Comparison of ENCODE assay signal across 13 cellular contexts in the genomic region with DNA sequence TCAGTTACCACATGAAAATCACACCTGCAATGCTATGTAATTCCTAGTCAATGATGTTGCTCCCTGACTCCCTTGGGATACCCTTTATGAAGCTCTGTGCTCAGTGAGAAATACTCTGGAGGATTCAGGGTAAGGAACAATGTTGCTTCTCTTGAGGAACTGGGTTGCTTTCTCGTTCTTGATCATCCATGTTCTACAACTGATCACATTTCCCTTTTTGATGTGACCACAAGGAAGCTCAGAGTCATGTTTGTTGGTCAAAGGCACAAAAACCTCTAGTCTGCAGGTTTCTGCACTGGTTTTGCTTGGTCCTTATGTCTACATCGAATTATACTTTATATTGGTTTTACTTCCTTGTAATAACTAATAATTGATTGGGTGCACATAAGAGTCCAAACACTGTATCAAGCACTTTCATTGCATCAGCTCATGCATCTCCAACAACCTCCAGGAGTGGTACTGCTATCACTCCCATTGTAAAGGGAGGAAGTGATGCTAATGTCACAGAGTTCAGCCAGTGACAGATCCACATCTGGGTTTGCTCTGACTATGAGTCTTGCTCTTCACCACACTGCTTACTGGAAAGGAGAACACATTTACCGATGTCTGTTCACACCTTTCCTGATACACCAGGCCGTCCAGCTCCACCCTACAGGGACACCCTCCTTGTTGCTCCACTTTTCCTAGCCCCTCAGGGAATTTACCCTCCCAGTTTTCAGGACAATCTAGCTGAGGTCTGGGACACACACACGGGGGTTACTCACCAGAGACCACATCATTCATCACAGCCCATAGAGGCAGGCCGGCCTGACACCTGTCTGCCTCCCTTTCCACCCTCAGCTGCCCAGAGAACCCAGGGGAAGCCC. TPM values are rescaled to one million over a fixed set of nuclear protein-coding genes. Genes with fewer than 3 reads are reported as not detected.
DNase-seq lines count a peak whose midpoint lies in the region; ATAC-seq and TF ChIP-seq lines count a peak whose summit lies in the region.
"Had no signal": no experiment of that assay in that cellular context is flagged by ENCODE, and none has a peak within 500 bp of the region (broad histone marks: within the 10 kb centered on the region; RNA-seq: fewer than 3 reads in every experiment).

No MANE protein-coding gene starts in this region.

- no peaks in the 10 kb centered on the region for H3K9me3 ChIP-seq in BLaER1 treated with 17β-estradiol and CSF1 and Interleukin-3, amounts not matched to agents 10 nM and 100 nM (replicated peaks in 1 of 11)
- no peaks in the 10 kb centered on the region for H3K9me3 ChIP-seq in effector memory CD4-positive, alpha-beta T cell (ENCODE audit: control insufficient read depth, low read length)
- H3K9me3 ChIP-seq in testis, result no peaks in the 10 kb centered on the region
- H3K9me3 ChIP-seq: SJCRH30 had no signal

- TF ChIP-seq CTCF in testis (IDR thresholded peaks at IDR 0.05), result no peak

- no peaks in the 10 kb centered on the region for H3K27me3 Mint-ChIP-seq in activated naive CD8-positive, alpha-beta T cell treated with anti-CD3 and anti-CD28 coated beads, Interleukin-2, amount 50 U/mL, for 24 hours

- peaks cover 5% of the 10 kb centered on the region for H3K9me3 Mint-ChIP-seq in activated naive CD8-positive, alpha-beta T cell treated with anti-CD3 and anti-CD28 coated beads, Interleukin-2, amount 50 U/mL, for 24 hours
- H3K9me3 Mint-ChIP-seq: activated T-helper 2 cell treated with anti-CD3 and anti-CD28 coated beads, Interferon-gamma antibody, Interleukin-2, Interleukin-4, amounts not matched to agents 10 μg/mL and 5 μg/mL and 100 μg/mL, durations not matched to agents 14 hours and 24 hours and 36 hours had no signal

- intact Hi-C loops in testis (cut with DNase I; ENCODE audit: low total_unique reads), result no loop called here

- peak overlapping the region in 1 of 11 experiments; percentile 17; a peak in 1 of 22 replicates for H3K9ac ChIP-seq in BLaER1 treated with 17β-estradiol and CSF1 and Interleukin-3, amounts not matched to agents 10 nM and 100 nM

- peak overlapping the region in 8 of 11 experiments; percentile 2 to 81 (median 23); a peak in 11 of 22 replicates for H3K4me2 ChIP-seq in BLaER1 treated with 17β-estradiol and CSF1 and Interleukin-3, amounts not matched to agents 10 nM and 100 nM

- H3K27ac Mint-ChIP-seq in activated naive CD8-positive, alpha-beta T cell treated with anti-CD3 and anti-CD28 coated beads, Interleukin-2, amount 50 U/mL, for 24 hours, result no peak overlapping the region
- H3K27ac Mint-ChIP-seq: activated T-helper 2 cell treated with anti-CD3 and anti-CD28 coated beads, Interferon-gamma antibody, Interleukin-2, Interleukin-4, amounts not matched to agents 10 μg/mL and 5 μg/mL and 100 μg/mL, durations not matched to agents 14 hours and 24 hours and 36 hours had no signal

- H3K4me3 ChIP-seq in BLaER1 treated with 17β-estradiol and CSF1 and Interleukin-3, amounts not matched to agents 10 nM and 100 nM, result no peak overlapping the region
- H3K4me3 ChIP-seq in effector memory CD4-positive, alpha-beta T cell (ENCODE audit: insufficient read depth, low read depth, low read length, poor library complexity, severe bottlenecking), result no peak overlapping the region
- H3K4me3 ChIP-seq in testis, result no peak overlapping the region
- H3K4me3 ChIP-seq: SJCRH30 had no signal

- no peak for DNase-seq in activated naive CD8-positive, alpha-beta T cell treated with anti-CD3 and anti-CD28 coated beads, Interleukin-2, amount 50 U/mL, for 24 hours
- no peak for DNase-seq in effector memory CD4-positive, alpha-beta T cell
- no peak for DNase-seq in pons (ENCODE audit: low spot score)
- no peak for DNase-seq in testis
- DNase-seq: NCI-H69; SJCRH30; stimulated activated naive CD4-positive, alpha-beta T cell treated with Interleukin-2 at 50 U/mL for 16 hours had no signal

- H3K4me3 Mint-ChIP-seq in activated naive CD8-positive, alpha-beta T cell treated with anti-CD3 and anti-CD28 coated beads, Interleukin-2, amount 50 U/mL, for 24 hours, result no peak overlapping the region

- peaks cover 0 to 5% (median 0%) of the 10 kb centered on the region in 11 experiments; a peak in 2 of 22 replicates for H3K27me3 ChIP-seq in BLaER1 treated with 17β-estradiol and CSF1 and Interleukin-3, amounts not matched to agents 10 nM and 100 nM
- no peaks in the 10 kb centered on the region for H3K27me3 ChIP-seq in effector memory CD4-positive, alpha-beta T cell (replicated peaks; ENCODE audit: control insufficient read depth, insufficient read depth, low read length, poor library complexity, severe bottlenecking)
- H3K27me3 ChIP-seq in testis, result no peaks in the 10 kb centered on the region

- WGBS in testis, 2 donors, result 89 to 91% methylated on average over 5 to 6 of the region's 6 CpGs

- peak overlapping the region in 2 of 11 experiments; percentile 13 to 58; a peak in 3 of 22 replicates for H3K27ac ChIP-seq in BLaER1 treated with 17β-estradiol and CSF1 and Interleukin-3, amounts not matched to agents 10 nM and 100 nM
- H3K27ac ChIP-seq in effector memory CD4-positive, alpha-beta T cell (ENCODE audit: insufficient read depth, low read length, poor library complexity, severe bottlenecking), result no peak overlapping the region
- H3K27ac ChIP-seq in testis, result no peak overlapping the region
- H3K27ac ChIP-seq: SJCRH30, VCaP had no signal

- TF ChIP-seq POLR2A in testis (IDR thresholded peaks at IDR 0.05), result no peak

- H4K20me1 ChIP-seq in BLaER1 treated with 17β-estradiol and CSF1 and Interleukin-3, amounts not matched to agents 10 nM and 100 nM, result peaks cover 0 to 100% (median 0%) of the 10 kb centered on the region in 11 experiments; a peak in 7 of 22 replicates

- H3K36me3 ChIP-seq in BLaER1 treated with 17β-estradiol and CSF1 and Interleukin-3, amounts not matched to agents 10 nM and 100 nM, result peaks cover 0 to 93% (median 0%) of the 10 kb centered on the region in 11 experiments; a peak in 6 of 22 replicates
- H3K36me3 ChIP-seq in effector memory CD4-positive, alpha-beta T cell (ENCODE audit: control insufficient read depth, insufficient read depth, low read length), result no peaks in the 10 kb centered on the region
- H3K36me3 ChIP-seq in testis (ENCODE audit: low read depth, missing control alignments), result no peaks in the 10 kb centered on the region
- H3K36me3 ChIP-seq: SJCRH30 had no signal

- ATAC-seq in GM18511 (IDR thresholded peaks at IDR 0.05; ENCODE audit: unreplicated experiment), result peak; percentile 80
- peak; percentile 77 for ATAC-seq in HG02884 (IDR thresholded peaks at IDR 0.05; ENCODE audit: unreplicated experiment)
- ATAC-seq in activated naive CD8-positive, alpha-beta T cell treated with anti-CD3 and anti-CD28 coated beads, Interleukin-2, amount 50 U/mL, for 24 hours, result peak; percentile 69
- ATAC-seq in GM19397 (IDR thresholded peaks at IDR 0.05; ENCODE audit: unreplicated experiment), result no peak

- no peaks in the 10 kb centered on the region for H3K36me3 Mint-ChIP-seq in activated naive CD8-positive, alpha-beta T cell treated with anti-CD3 and anti-CD28 coated beads, Interleukin-2, amount 50 U/mL, for 24 hours (ENCODE audit: low read depth)

- H3K4me1 ChIP-seq in BLaER1 treated with 17β-estradiol and CSF1 and Interleukin-3, amounts not matched to agents 10 nM and 100 nM, result peaks cover 13 to 76% (median 17%) of the 10 kb centered on the region in 10 experiments; a peak in 19 of 20 replicates
- H3K4me1 ChIP-seq in effector memory CD4-positive, alpha-beta T cell (ENCODE audit: control insufficient read depth, insufficient read depth, low read length, poor library complexity, severe bottlenecking), result no peaks in the 10 kb centered on the region
- H3K4me1 ChIP-seq in testis, result peaks cover 8% of the 10 kb centered on the region
- H3K4me1 ChIP-seq: SJCRH30 had no signal

- H3K4me1 Mint-ChIP-seq in activated naive CD8-positive, alpha-beta T cell treated with anti-CD3 and anti-CD28 coated beads, Interleukin-2, amount 50 U/mL, for 24 hours, result peaks cover 11% of the 10 kb centered on the region

RNA-seq across cellular contexts. Expression of a gene that starts 41.0 kb away (rescaled TPM):
- total RNA-seq in testis, result 1 to 10 TPM; 2.4 to 4.8 TPM
- 9.5 TPM for polyA plus RNA-seq in testis (ENCODE audit: insufficient read depth, low read depth, low replicate concordance)
- total RNA-seq: activated T-helper 2 cell treated with anti-CD3 and anti-CD28 coated beads, Interferon-gamma antibody, Interleukin-2, Interleukin-4, amounts not matched to agents 10 μg/mL and 5 μg/mL and 100 μg/mL, durations not matched to agents 14 hours and 24 hours and 36 hours had no signal
